In genomic region chr7:129073738-129074137, GRCh38 we compare ENCODE assay signal across 1 cellular context.
TF ChIP-seq lines count a peak whose summit lies in the region.

No MANE protein-coding gene starts in this region.

TF ChIP-seq in H1, 55 proteins besides CTCF, POLR2A, EP300 and RAD21 (continued from another document):
- TF ChIP-seq RNF2 (IDR thresholded peaks at IDR 0.05; ENCODE audit: borderline replicate concordance, low read depth, low read length, missing control alignments, poor library complexity, severe bottlenecking) = no peak
- TF ChIP-seq KDM5A (IDR thresholded peaks at IDR 0.05; ENCODE audit: low read length) = no peak
- no peak for TF ChIP-seq EGR1 (IDR thresholded peaks at IDR 0.05; ENCODE audit: borderline replicate concordance, low read depth, low read length)
- no peak for TF ChIP-seq TBP (IDR thresholded peaks at IDR 0.05; ENCODE audit: low read depth, low read length)
- no peak for TF ChIP-seq JUND (IDR thresholded peaks at IDR 0.05; ENCODE audit: low read length)
- TF ChIP-seq JUN (IDR thresholded peaks at IDR 0.05; ENCODE audit: low read depth, low read length) = no peak
- no peak for TF ChIP-seq TAF7 (optimal IDR thresholded peaks at IDR 0.05; ENCODE audit: borderline replicate concordance, low read depth, low read length)
- no peak for TF ChIP-seq YY1 (IDR thresholded peaks at IDR 0.05; ENCODE audit: low read depth, low read length)
- TF ChIP-seq TEAD4 (IDR thresholded peaks at IDR 0.05; ENCODE audit: low read depth, low read length) = no peak
- no peak for TF ChIP-seq SP1 (IDR thresholded peaks at IDR 0.05; ENCODE audit: low read depth, low read length)
- TF ChIP-seq NRF1 (IDR thresholded peaks at IDR 0.05; ENCODE audit: low read depth, low read length) = no peak
- TF ChIP-seq CHD7 (IDR thresholded peaks at IDR 0.05; ENCODE audit: insufficient replicate concordance, low read length) = no peak
- no peak for TF ChIP-seq PHF8 (conservative IDR thresholded peaks at IDR 0.05; ENCODE audit: low read depth, low read length)
- no peak for TF ChIP-seq RFX5 (IDR thresholded peaks at IDR 0.05; ENCODE audit: borderline replicate concordance, low read depth, low read length)
- TF ChIP-seq KDM4A (IDR thresholded peaks at IDR 0.05; ENCODE audit: low read depth, low read length, severe bottlenecking) = no peak
